8 cellular contexts compared by ENCODE assay signal in the genomic region with DNA sequence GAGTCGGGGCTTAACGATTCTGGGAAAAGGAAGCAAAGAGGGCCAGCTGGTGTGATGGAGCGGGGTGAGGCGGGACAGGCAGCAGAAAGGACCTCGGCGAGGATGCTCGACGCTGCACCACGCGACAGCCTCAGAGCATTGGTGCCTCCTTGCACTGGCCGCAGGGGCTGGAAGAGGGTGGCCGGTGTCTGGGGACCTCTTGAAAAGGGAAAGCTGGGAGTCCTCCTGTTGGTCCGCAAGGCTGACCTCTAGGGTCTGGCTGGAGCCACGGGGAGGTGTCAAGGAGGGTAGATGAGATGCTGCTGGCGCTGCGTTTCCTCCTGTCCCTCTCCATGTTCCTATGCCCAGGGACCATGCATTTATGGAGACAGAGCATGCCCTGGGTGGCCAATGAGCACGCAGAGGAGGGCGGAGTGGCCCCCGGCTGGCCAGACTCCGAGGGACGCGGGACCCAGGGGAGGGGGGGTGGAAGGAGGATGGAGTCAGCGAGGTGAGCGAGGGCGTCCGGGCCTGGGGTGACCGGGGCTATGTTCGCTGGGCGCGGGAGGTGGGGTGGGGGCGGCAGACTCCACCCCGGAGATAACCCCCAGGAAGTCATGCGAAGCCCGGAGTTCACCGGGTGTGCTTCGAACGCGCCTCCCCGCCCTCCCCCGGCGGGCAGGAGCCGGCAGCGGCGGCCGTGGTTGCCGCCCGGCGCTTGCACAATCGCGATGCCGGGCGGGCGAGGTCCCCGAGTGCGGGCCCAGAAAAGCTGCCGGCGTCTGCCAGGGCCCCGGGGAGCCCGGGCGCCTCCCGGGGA. TPM values are rescaled to one million over a fixed set of nuclear protein-coding genes. Genes with fewer than 3 reads are reported as not detected.
DNase-seq lines count a peak whose midpoint lies in the region; ATAC-seq and TF ChIP-seq lines count a peak whose summit lies in the region.
"Had no signal": no experiment of that assay in that cellular context is flagged by ENCODE, and none has a peak within 500 bp of the region (broad histone marks: within the 10 kb centered on the region; RNA-seq: fewer than 3 reads in every experiment).

A gene (minus strand): TSS at position 334 of the 799 bp plus-strand sequence. CDS start 407 bp downstream, outside the sequence.

- DNase-seq in GM03348 (ENCODE audit: low spot score) (peak; percentile 70), NOMO-1 (lab: John Stamatoyannopoulos, UW; ENCODE audit: unreplicated experiment in 2 of 2) (peak; percentile 41 to 46), erythroblast (lab: John Stamatoyannopoulos, UW) (peak; percentile 7 to 25), psoas muscle (no peak), NCI-H128 (lab: John Stamatoyannopoulos, UW; ENCODE audit: unreplicated experiment) (no peak), T1000 (lab: John Stamatoyannopoulos, UW) (no peak), NCI-H526 treated with DMSO at 0.1 percent for 48 hours (lab: John Stamatoyannopoulos, UW) (no peak)
- DNase-seq: KG1 had no signal

- no peaks in the 10 kb centered on the region for H3K4me1 ChIP-seq in psoas muscle

- no peaks in the 10 kb centered on the region for H3K9me3 ChIP-seq in psoas muscle

- no peak for TF ChIP-seq POLR2A in erythroblast (IDR thresholded peaks at IDR 0.05; ENCODE audit: low read length)

- TF ChIP-seq CTCF in psoas muscle (IDR thresholded peaks at IDR 0.05), result no peak

- intact Hi-C loops in psoas muscle (cut with DNase I), result no loop called here

- WGBS in psoas muscle, 3 donors, result 1 to 2% (median 1%) methylated on average over 46 to 61 of the region's 61 CpGs

- H3K36me3 ChIP-seq in psoas muscle (ENCODE audit: insufficient read depth in 1 of 2, low read depth in 1 of 2), result no peaks in the 10 kb centered on the region

- no peak within 1 kb of the TSS for H3K27ac ChIP-seq in psoas muscle

- no peak for ATAC-seq in psoas muscle

- H3K27me3 ChIP-seq in psoas muscle (ENCODE audit: insufficient read depth in 3 of 3, low read length in 2 of 3), result peaks cover 0 to 84% (median 15%) of the 10 kb centered on the region in 3 donors

- H3K4me3 ChIP-seq in psoas muscle, result peak within 1 kb of the TSS; percentile 22

RNA-seq across cellular contexts. Expression of the gene that starts here (rescaled TPM):
- total RNA-seq in psoas muscle, result not detected
- under 1 TPM in 1 of 3 donors, not detected in 2; 0.03 TPM for polyA plus RNA-seq in psoas muscle

Comparison
In these comparisons a context has a peak if more than half of its experiments do, and no peak if none do; other contexts are left out.
1. DNase-seq: peak in GM03348 (single experiment), NOMO-1 (2 of 2) and erythroblast (2 of 2); none in psoas muscle (0 of 2), NCI-H128 (single experiment), T1000 (single experiment) and NCI-H526 treated with DMSO at 0.1 percent for 48 hours (single experiment).